Comparison of ENCODE assay signal across 24 cellular contexts in the genomic region with DNA sequence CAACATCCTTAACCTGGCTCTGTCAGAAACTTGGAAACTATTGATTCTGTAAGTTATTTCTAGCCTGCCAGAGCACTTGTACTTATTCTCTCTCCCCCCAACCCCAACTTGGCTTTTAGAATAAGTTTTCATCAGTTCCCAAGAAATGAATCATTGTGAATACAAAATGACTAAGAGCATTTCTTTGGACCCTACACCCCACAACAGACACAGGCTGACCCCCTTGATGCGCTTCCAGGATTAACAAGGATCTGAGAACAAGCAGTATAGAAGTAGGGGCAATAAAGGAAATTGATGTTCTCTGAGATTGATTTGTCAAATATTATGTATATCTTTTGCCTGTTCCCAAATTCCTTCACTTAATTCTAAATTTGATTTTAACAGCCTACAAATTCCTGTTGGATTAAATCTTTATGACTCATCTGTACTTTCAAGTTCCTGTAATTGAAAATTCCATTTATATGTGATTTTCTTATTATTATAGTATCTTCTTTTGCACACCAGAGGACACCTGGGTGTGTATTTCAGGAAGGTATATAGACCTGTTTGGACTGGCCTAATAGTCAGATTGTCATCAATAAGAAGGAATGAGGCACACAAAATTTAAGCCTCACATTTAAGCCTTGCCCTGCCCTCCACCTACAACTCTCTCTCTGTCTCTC. TPM values are rescaled to one million over a fixed set of nuclear protein-coding genes. Genes with fewer than 3 reads are reported as not detected.
DNase-seq lines count a peak whose midpoint lies in the region; ATAC-seq, FAIRE-seq and TF ChIP-seq lines count a peak whose summit lies in the region.
"Had no signal": no experiment of that assay in that cellular context is flagged by ENCODE, and none has a peak within 500 bp of the region (broad histone marks: within the 10 kb centered on the region; RNA-seq: fewer than 3 reads in every experiment).

No MANE protein-coding gene starts in this region.

- no peaks in the 10 kb centered on the region for H3K79me2 ChIP-seq in PC-9 (ENCODE audit: low read depth)

- H3K9me2 ChIP-seq in PC-9 (ENCODE audit: insufficient read depth): no peaks in the 10 kb centered on the region

- no peak for ATAC-seq in GM21576 (IDR thresholded peaks at IDR 0.05; ENCODE audit: unreplicated experiment)
- ATAC-seq: gastroesophageal sphincter, left lobe of liver, psoas muscle had no signal

- TF ChIP-seq CTCF in PC-9 (conservative IDR thresholded peaks at IDR 0.05) (no peak), bronchial epithelial cell (IDR thresholded peaks at IDR 0.05; ENCODE audit: insufficient read depth, low read length, severe bottlenecking) (no peak), prostate gland (IDR thresholded peaks at IDR 0.05) (no peak)

- POLR2A ChIA-PET in PC-9 (lab: Charles Lee; ENCODE audit: unreplicated experiment): interaction anchor here (0.6 kb wide), 1 partner anchor 10 kb away, joined by 5 read pairs; a partner anchor contains a TSS

- peak overlapping the region; percentile 2; the same call in 1 of the 2 replicates for H3K4me2 ChIP-seq in PC-9
- H3K4me2 ChIP-seq: KMS-11 had no signal

- no peak for FAIRE-seq in bronchial epithelial cell (lab: Jason Lieb, UNC)
- FAIRE-seq: colon, GM12892 had no signal

- H3K4me1 ChIP-seq in PC-9 (replicated peaks; ENCODE audit: insufficient read depth) (peaks cover 31% of the 10 kb centered on the region), prostate gland (replicated peaks) (no peaks in the 10 kb centered on the region)
- H3K4me1 ChIP-seq: gastroesophageal sphincter had no signal

- no peaks in the 10 kb centered on the region for H4K20me1 ChIP-seq in PC-9 (ENCODE audit: insufficient read depth)

- 86% methylated on average over 1 of the region's 1 CpG for WGBS in prostate gland

- H3K27ac ChIP-seq in PC-9 (no peak overlapping the region), prostate gland (no peak overlapping the region)
- H3K27ac ChIP-seq: gastroesophageal sphincter, KMS-11, psoas muscle, WERI-Rb-1 had no signal

- H3K36me3 ChIP-seq in PC-9 (ENCODE audit: low read depth) (no peaks in the 10 kb centered on the region), bronchial epithelial cell (ENCODE audit: control insufficient read depth, insufficient read depth, low read length) (no peaks in the 10 kb centered on the region), prostate gland (no peaks in the 10 kb centered on the region)
- H3K36me3 ChIP-seq: gastroesophageal sphincter, WERI-Rb-1 had no signal

- no peak for TF ChIP-seq POLR2A in prostate gland (IDR thresholded peaks at IDR 0.05)

- BruUV-seq in PC-9 (replicated peaks; lab: Mats Ljungman, UMichigan): no TSS peak

- intact Hi-C loops in PC-9 (cut with micrococcal nuclease; ENCODE audit: unreplicated experiment): loop anchor here (5.0 to 10.0 kb wide), 2 partner anchors 485 to 933 kb away; no protein-coding TSS in a partner anchor
- intact Hi-C loops in prostate gland (cut with DNase I): loop anchor here (10.0 kb wide), 1 partner anchor 195 kb away; no protein-coding TSS in a partner anchor

- no peaks in the 10 kb centered on the region for H3K27me3 ChIP-seq in PC-9 (ENCODE audit: insufficient read depth, low read depth)
- peaks cover 1% of the 10 kb centered on the region for H3K27me3 ChIP-seq in bronchial epithelial cell (ENCODE audit: control insufficient read depth, insufficient read depth, low read length)
- H3K27me3 ChIP-seq in prostate gland (replicated peaks; ENCODE audit: insufficient read depth): no peaks in the 10 kb centered on the region
- H3K27me3 ChIP-seq: gastroesophageal sphincter had no signal

- H3K4me3 ChIP-seq in PC-9 (no peak overlapping the region), bronchial epithelial cell (ENCODE audit: low read depth, low read length) (no peak overlapping the region), prostate gland (no peak overlapping the region)
- H3K4me3 ChIP-seq: gastroesophageal sphincter, psoas muscle had no signal

- peak; percentile 79 for DNase-seq in ELR (ENCODE audit: low read depth)
- DNase-seq in PC-9: no peak
- DNase-seq in bronchial epithelial cell (ENCODE audit: low read depth): peak; percentile 76
- peak; percentile 74 for DNase-seq in iris pigment epithelial cell (ENCODE audit: low read depth)
- no peak for DNase-seq in prostate gland (ENCODE audit: low spot score)
- DNase-seq in ureter (ENCODE audit: low spot score): no peak
- DNase-seq in nucleus accumbens (lab: John Stamatoyannopoulos, UW): no peak
- DNase-seq: activated CD4-positive, alpha-beta T cell treated with anti-CD3 and anti-CD28 coated beads, Interleukin-2, amount 50 U/mL, for 48 hours; activated gamma-delta T cell; amniotic stem cell; CD4-positive, CD25-positive, alpha-beta regulatory T cell; NCI-H1092 treated with DMSO at 0.1 percent for 48 hours; NCI-H526; psoas muscle; Right ventricle myocardium superior; stimulated activated CD8-positive, alpha-beta memory T cell treated with anti-CD3 and anti-CD28 coated beads, Interleukin-4, amount 100 ng/mL, for 48 hours; substantia nigra; WERI-Rb-1 had no signal

- H3K9me3 ChIP-seq in PC-9 (ENCODE audit: insufficient read depth, low read depth) (no peaks in the 10 kb centered on the region), prostate gland (no peaks in the 10 kb centered on the region)
- H3K9me3 ChIP-seq: gastroesophageal sphincter, psoas muscle had no signal

- CTCF ChIA-PET in PC-9 (lab: Charles Lee): no interaction called here

- H3F3A ChIP-seq in PC-9 (ENCODE audit: insufficient read depth, low read depth): peaks cover 8% of the 10 kb centered on the region

- H2AFZ ChIP-seq in PC-9: no peak overlapping the region

RNA-seq across cellular contexts. Expression of a gene that starts 10.2 kb away (rescaled TPM):
- 46.6 and 60.7 TPM in 2 replicates for total RNA-seq in PC-9 (2021)
- total RNA-seq in bronchial epithelial cell: 20.5 and 34.2 TPM in 2 replicates
- total RNA-seq in prostate gland: 10 to 100 TPM; 23.7 to 65.3 TPM
- total RNA-seq in ureter: 48.7 TPM

Comparison
In these comparisons a context has a peak if more than half of its experiments do, and no peak if none do; other contexts are left out.
1. DNase-seq: peak in ELR (single experiment), bronchial epithelial cell (single experiment) and iris pigment epithelial cell (single experiment); none in PC-9 (0 of 2), prostate gland (single experiment), ureter (single experiment) and nucleus accumbens (0 of 56).